2 cellular contexts compared by ENCODE assay signal in genomic region chr6:131903734-131904133, GRCh38. TPM values are rescaled to one million over a fixed set of nuclear protein-coding genes. Genes with fewer than 3 reads are reported as not detected.
"Had no signal": no experiment of that assay in that cellular context is flagged by ENCODE, and none has a peak within 500 bp of the region (broad histone marks: within the 10 kb centered on the region; RNA-seq: fewer than 3 reads in every experiment).

No MANE protein-coding gene starts in this region.

RNA-seq across cellular contexts. Expression of gene CCN2, which starts 47.4 kb away (rescaled TPM):
- total RNA-seq: activated CD4-positive, alpha-beta memory T cell treated with anti-CD3 and anti-CD28 coated beads, Interleukin-2, amount 10 ng/mL, durations not matched to agents 7 days and 5 days; activated CD8-positive, alpha-beta memory T cell treated with anti-CD3 and anti-CD28 coated beads, Interleukin-2, amount 10 ng/mL, durations not matched to agents 7 days and 5 days had no signal
